In the genomic region with DNA sequence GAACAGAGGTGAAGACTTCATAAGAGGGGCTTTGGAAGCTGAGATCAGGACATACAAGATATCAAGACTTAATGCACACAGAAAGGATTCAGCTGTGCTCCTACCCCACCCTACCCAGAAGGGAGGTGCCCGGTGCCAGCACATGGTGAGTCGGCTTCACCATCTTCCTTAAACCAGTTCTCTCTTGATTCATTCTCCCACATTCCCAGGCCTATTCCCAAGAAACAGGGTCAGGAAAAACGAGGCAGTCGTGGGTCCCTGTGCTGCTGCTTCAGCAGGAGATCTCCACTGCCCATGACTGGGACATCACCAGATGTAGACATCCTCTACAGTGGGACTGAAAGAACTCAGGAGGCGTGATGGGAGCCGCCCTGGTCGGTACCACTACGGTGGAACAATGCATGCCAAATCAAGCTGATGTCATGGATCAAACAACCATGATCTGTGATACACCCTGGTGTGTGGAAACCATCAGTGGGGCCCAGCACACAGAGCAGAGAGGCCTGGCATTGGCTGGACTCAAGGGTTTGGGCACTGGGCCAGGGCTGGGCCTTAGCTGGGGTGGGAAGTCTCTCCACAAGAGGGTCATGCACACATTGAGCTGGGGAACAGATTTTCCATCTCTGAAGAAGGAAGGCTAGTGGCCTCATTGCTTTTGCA, we compare ENCODE assay signal across 9 cellular contexts. TPM values are rescaled to one million over a fixed set of nuclear protein-coding genes. Genes with fewer than 3 reads are reported as not detected.
DNase-seq lines count a peak whose midpoint lies in the region; ATAC-seq and TF ChIP-seq lines count a peak whose summit lies in the region.
"Had no signal": no experiment of that assay in that cellular context is flagged by ENCODE, and none has a peak within 500 bp of the region (broad histone marks: within the 10 kb centered on the region; RNA-seq: fewer than 3 reads in every experiment).

No MANE protein-coding gene starts in this region.

- H2AFZ ChIP-seq in OCI-LY7 (ENCODE audit: low read length) = no peak overlapping the region

- H3K4me2 ChIP-seq in BLaER1 (peak overlapping the region; percentile 85), OCI-LY7 (ENCODE audit: low read length) (0 out of 2 replicates have a peak overlapping the region, but pooled peaks have one; percentile 8)

- in situ Hi-C loops in GM13976 (cut with MboI; ENCODE audit: low sequenced_read_pairs, unreplicated experiment) = no loop called here

- WGBS in esophagus muscularis mucosa = 70% methylated on average over 6 of the region's 8 CpGs

- no peak overlapping the region for H3K9ac ChIP-seq in BLaER1

- no peaks in the 10 kb centered on the region for H3K9me3 Mint-ChIP-seq in natural killer cell treated with Interleukin-12 subunit alpha and Interleukin-12 subunit beta and Interleukin-15 and Interleukin-18, amount 100 ng/mL, for 72 hours
- H3K9me3 Mint-ChIP-seq: T-helper 1 cell treated with Interleukin-12 subunit alpha and Interleukin-12 subunit beta and Interleukin-4 antibody, amounts not matched to agents 30 μg/mL and 1 μg/mL, for 36 hours had no signal

- no peak for TF ChIP-seq POLR2A in esophagus muscularis mucosa (IDR thresholded peaks at IDR 0.05; ENCODE audit: low read depth)

- DNase-seq in OCI-LY7 (ENCODE audit: low spot score) (no peak), esophagus muscularis mucosa (ENCODE audit: extremely low spot score) (no peak), NCI-H1048 (lab: John Stamatoyannopoulos, UW) (no peak), GM13976 (ENCODE audit: low spot score) (no peak)
- no peak for DNase-seq in activated naive CD4-positive, alpha-beta T cell treated with anti-CD3 and anti-CD28 coated beads, Interleukin-2, amount 50 U/mL, for 16 hours
- DNase-seq in natural killer cell treated with Interleukin-12 subunit alpha and Interleukin-12 subunit beta and Interleukin-15 and Interleukin-18, amount 100 ng/mL, for 72 hours (ENCODE audit: low spot score) = no peak

- no peaks in the 10 kb centered on the region for H3K27me3 Mint-ChIP-seq in natural killer cell treated with Interleukin-12 subunit alpha and Interleukin-12 subunit beta and Interleukin-15 and Interleukin-18, amount 100 ng/mL, for 72 hours

- H3K4me3 Mint-ChIP-seq in natural killer cell treated with Interleukin-12 subunit alpha and Interleukin-12 subunit beta and Interleukin-15 and Interleukin-18, amount 100 ng/mL, for 72 hours = no peak overlapping the region
- H3K4me3 Mint-ChIP-seq: T-helper 1 cell treated with Interleukin-12 subunit alpha and Interleukin-12 subunit beta and Interleukin-4 antibody, amounts not matched to agents 30 μg/mL and 1 μg/mL, for 36 hours had no signal

- CTCF ChIA-PET in OCI-LY7 (lab: Charles Lee; ENCODE audit: unreplicated experiment) = interaction anchor here (0.6 kb wide), 1 partner anchor 22 kb away, joined by 3 read pairs; no protein-coding TSS in a partner anchor

- TF ChIP-seq CTCF in OCI-LY7 (conservative IDR thresholded peaks at IDR 0.05; ENCODE audit: low read length) (no peak), esophagus muscularis mucosa (IDR thresholded peaks at IDR 0.05) (no peak), neutrophil (IDR thresholded peaks at IDR 0.05) (no peak), GM13976 (IDR thresholded peaks at IDR 0.05; ENCODE audit: borderline replicate concordance, control extremely low read depth, extremely low read depth, insufficient read depth, missing control alignments) (no peak)

- H3K9me3 ChIP-seq in BLaER1 (peaks cover 22% of the 10 kb centered on the region), OCI-LY7 (ENCODE audit: low read length) (no peaks in the 10 kb centered on the region), esophagus muscularis mucosa (no peaks in the 10 kb centered on the region), neutrophil (no peaks in the 10 kb centered on the region)

- peaks cover 54 to 61% of the 10 kb centered on the region in 2 donors for H3K4me1 Mint-ChIP-seq in natural killer cell treated with Interleukin-12 subunit alpha and Interleukin-12 subunit beta and Interleukin-15 and Interleukin-18, amount 100 ng/mL, for 72 hours (ENCODE audit: low read depth in 2 of 2)

- no peaks in the 10 kb centered on the region for H3K9me2 ChIP-seq in OCI-LY7 (ENCODE audit: insufficient read depth, low read length)

- H3K4me3 ChIP-seq in BLaER1 (no peak overlapping the region), OCI-LY7 (ENCODE audit: low read depth, low read length, poor library complexity, severe bottlenecking) (no peak overlapping the region), esophagus muscularis mucosa (no peak overlapping the region), neutrophil (ENCODE audit: low read depth in 1 of 2, low read length in 1 of 2) (peak overlapping the region in 1 of 2 experiments; percentile 43)

- peaks cover 10% of the 10 kb centered on the region for H3K36me3 Mint-ChIP-seq in natural killer cell treated with Interleukin-12 subunit alpha and Interleukin-12 subunit beta and Interleukin-15 and Interleukin-18, amount 100 ng/mL, for 72 hours

- no peak for ATAC-seq in natural killer cell treated with Interleukin-12 subunit alpha and Interleukin-12 subunit beta and Interleukin-15 and Interleukin-18, amount 100 ng/mL, for 72 hours

- peaks cover 97% of the 10 kb centered on the region for H3K79me2 ChIP-seq in OCI-LY7 (ENCODE audit: insufficient read depth, low read depth, low read length)

- H3K27ac ChIP-seq in BLaER1 (peak overlapping the region; percentile 18), OCI-LY7 (ENCODE audit: low read depth, low read length, poor library complexity, severe bottlenecking) (peak overlapping the region; percentile 38), esophagus muscularis mucosa (replicated peaks in 1 of 4) (peak overlapping the region; percentile 73 to 83 (median 78)), neutrophil (peak overlapping the region; percentile 83)

- no TSS peak for BruUV-seq in OCI-LY7 (replicated peaks; lab: Mats Ljungman, UMichigan)

- peak overlapping the region in 1 of 2 donors; percentile 39 for H3K27ac Mint-ChIP-seq in natural killer cell treated with Interleukin-12 subunit alpha and Interleukin-12 subunit beta and Interleukin-15 and Interleukin-18, amount 100 ng/mL, for 72 hours
- H3K27ac Mint-ChIP-seq: T-helper 1 cell treated with Interleukin-12 subunit alpha and Interleukin-12 subunit beta and Interleukin-4 antibody, amounts not matched to agents 30 μg/mL and 1 μg/mL, for 36 hours had no signal

- H3K4me1 ChIP-seq in BLaER1 (peaks cover 85% of the 10 kb centered on the region), OCI-LY7 (ENCODE audit: insufficient read depth, low read length, poor library complexity, severe bottlenecking) (peaks cover 79% of the 10 kb centered on the region), esophagus muscularis mucosa (peaks cover 97 to 99% (median 98%) of the 10 kb centered on the region in 4 donors), neutrophil (ENCODE audit: control insufficient read depth in 1 of 2, insufficient read depth in 1 of 2, low read depth in 1 of 2, low read length in 1 of 2) (peaks cover 97 to 100% of the 10 kb centered on the region in 2 experiments)

- H3K36me3 ChIP-seq in BLaER1 (peaks cover 77% of the 10 kb centered on the region), OCI-LY7 (ENCODE audit: insufficient read depth, low read length) (peaks cover 93% of the 10 kb centered on the region), esophagus muscularis mucosa (peaks cover 4 to 31% (median 22%) of the 10 kb centered on the region in 4 donors), neutrophil (no peaks in the 10 kb centered on the region)

- H3K27me3 ChIP-seq in BLaER1 (no peaks in the 10 kb centered on the region; the same call in 1 of the 2 replicates), esophagus muscularis mucosa (no peaks in the 10 kb centered on the region), neutrophil (no peaks in the 10 kb centered on the region)

- no peak for TF ChIP-seq EP300 in esophagus muscularis mucosa (IDR thresholded peaks at IDR 0.05)

- H4K20me1 ChIP-seq in BLaER1 = peaks cover 53% of the 10 kb centered on the region
- H4K20me1 ChIP-seq in OCI-LY7 (ENCODE audit: insufficient read depth, low read length) = peaks cover 9% of the 10 kb centered on the region; the same call in 1 of the 2 replicates

- POLR2A ChIA-PET in OCI-LY7 (lab: Charles Lee) = interaction anchor here (0.6 to 3.6 kb wide), 6 partner anchors 11 to 176 kb away, joined by 3 to 13 read pairs (median 5); partner anchors contain the start of gene NBEAL2

- intact Hi-C loops in OCI-LY7 (cut with micrococcal nuclease; ENCODE audit: unreplicated experiment) (no loop called here), esophagus muscularis mucosa (cut with DNase I) (loop anchor here (5.0 kb wide), 1 partner anchor 43 kb away; the partner anchor contains the start of genes CCDC12 and NBEAL2)

RNA-seq across cellular contexts. Expression of gene CCDC12, which starts 41.9 kb away (rescaled TPM):
- total RNA-seq in OCI-LY7 (2014; rRNA removed; shearing (Covaris generic)) = 74.9 and 102 TPM in 2 replicates
- total RNA-seq in OCI-LY7 (2022) (107 and 116 TPM in 2 replicates), esophagus muscularis mucosa (10 to 100 TPM; 27.5 to 54.8 (median 36.7) TPM)
- total RNA-seq in natural killer cell treated with Interleukin-12 subunit alpha and Interleukin-12 subunit beta and Interleukin-15 and Interleukin-18, amount 100 ng/mL, for 72 hours = 10 to 100 TPM; 58.0 to 89.8 TPM

RNA-seq across cellular contexts. Expression of gene NBEAL2, which starts 44.8 kb away (rescaled TPM):
- 53.3 and 74.9 TPM in 2 replicates for total RNA-seq in OCI-LY7 (2014; rRNA removed; shearing (Covaris generic))
- 129 and 149 TPM in 2 replicates for total RNA-seq in OCI-LY7 (2022)
- 10 to 100 TPM; 16.6 to 22.1 (median 21.2) TPM for total RNA-seq in esophagus muscularis mucosa
- total RNA-seq in natural killer cell treated with Interleukin-12 subunit alpha and Interleukin-12 subunit beta and Interleukin-15 and Interleukin-18, amount 100 ng/mL, for 72 hours = 100 to 1,000 TPM; 121 to 255 TPM

RNA-seq across cellular contexts. Expression of gene PTH1R, which starts 57.1 kb away (rescaled TPM):
- total RNA-seq in OCI-LY7 (2014; rRNA removed; shearing (Covaris generic)) = not detected in 2 replicates
- not detected in 2 replicates for total RNA-seq in OCI-LY7 (2022)
- total RNA-seq in esophagus muscularis mucosa = 10 to 100 TPM in 2 of 4 donors, 1 to 10 TPM in 2; 2.1 to 26.8 (median 14.5) TPM
- not detected for total RNA-seq in natural killer cell treated with Interleukin-12 subunit alpha and Interleukin-12 subunit beta and Interleukin-15 and Interleukin-18, amount 100 ng/mL, for 72 hours

Comparison
In these comparisons a context has a peak if more than half of its experiments do, and no peak if none do; other contexts are left out.
1. H3K27ac ChIP-seq: peak in every context shown above with its lines; median percentile 83 in neutrophil; 78 in esophagus muscularis mucosa; 38 in OCI-LY7; 18 in BLaER1.